In the genomic region with DNA sequence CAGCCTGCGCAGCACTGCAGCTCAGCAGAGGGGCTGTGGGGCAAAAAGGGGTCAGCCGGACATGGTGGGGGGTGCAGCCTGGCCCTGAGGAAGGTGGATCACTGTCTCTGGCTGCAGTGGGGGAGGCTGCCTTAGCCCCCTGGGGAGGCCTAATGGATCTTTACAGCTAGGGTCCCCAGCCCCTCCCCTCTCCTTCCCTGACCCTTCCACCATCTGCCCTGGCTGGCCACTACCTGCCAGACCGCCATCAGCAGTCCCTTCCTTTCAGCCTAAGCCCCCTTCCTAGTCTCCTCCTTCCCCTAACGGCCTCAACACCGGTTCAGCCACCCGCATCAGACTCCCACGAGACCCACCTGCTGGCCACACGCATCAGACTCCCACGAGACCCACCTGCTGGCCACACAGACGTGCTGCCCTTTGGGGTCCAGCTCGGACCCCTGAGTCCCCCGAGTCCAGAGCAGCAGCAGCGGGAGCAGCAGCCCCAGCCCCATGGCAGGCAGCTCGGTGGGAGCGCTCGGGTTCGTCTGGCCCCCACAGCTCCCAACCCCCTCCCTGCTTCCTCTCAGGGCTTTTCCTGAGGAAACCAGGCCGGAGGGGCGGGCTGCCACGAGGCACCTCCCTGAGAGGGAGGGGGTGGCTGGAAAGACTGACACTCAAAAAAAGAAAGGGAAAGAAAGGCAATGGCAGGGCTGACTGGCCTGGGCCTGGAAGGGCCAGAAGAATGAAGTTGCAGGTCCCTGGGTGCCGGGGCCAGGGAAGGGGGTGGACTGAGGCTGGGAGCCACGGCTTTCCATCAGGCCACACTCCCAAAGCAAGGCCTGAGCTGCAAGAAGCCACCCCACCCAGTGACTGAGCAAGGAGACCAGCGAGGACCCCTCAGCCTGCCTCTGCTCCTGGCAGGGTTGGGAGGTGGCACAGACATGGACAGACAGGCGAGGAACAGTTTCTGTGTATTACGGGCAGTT, we compare ENCODE assay signal across 1 cellular context.
TF ChIP-seq lines count a peak whose summit lies in the region.

A gene with protein sequence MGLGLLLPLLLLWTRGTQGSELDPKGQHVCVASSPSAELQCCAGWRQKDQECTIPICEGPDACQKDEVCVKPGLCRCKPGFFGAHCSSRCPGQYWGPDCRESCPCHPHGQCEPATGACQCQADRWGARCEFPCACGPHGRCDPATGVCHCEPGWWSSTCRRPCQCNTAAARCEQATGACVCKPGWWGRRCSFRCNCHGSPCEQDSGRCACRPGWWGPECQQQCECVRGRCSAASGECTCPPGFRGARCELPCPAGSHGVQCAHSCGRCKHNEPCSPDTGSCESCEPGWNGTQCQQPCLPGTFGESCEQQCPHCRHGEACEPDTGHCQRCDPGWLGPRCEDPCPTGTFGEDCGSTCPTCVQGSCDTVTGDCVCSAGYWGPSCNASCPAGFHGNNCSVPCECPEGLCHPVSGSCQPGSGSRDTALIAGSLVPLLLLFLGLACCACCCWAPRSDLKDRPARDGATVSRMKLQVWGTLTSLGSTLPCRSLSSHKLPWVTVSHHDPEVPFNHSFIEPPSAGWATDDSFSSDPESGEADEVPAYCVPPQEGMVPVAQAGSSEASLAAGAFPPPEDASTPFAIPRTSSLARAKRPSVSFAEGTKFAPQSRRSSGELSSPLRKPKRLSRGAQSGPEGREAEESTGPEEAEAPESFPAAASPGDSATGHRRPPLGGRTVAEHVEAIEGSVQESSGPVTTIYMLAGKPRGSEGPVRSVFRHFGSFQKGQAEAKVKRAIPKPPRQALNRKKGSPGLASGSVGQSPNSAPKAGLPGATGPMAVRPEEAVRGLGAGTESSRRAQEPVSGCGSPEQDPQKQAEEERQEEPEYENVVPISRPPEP (minus strand): TSS at position 526 of the 965 bp plus-strand sequence. CDS start 35 bp downstream, at position 491.

TF ChIP-seq in H1, 55 proteins besides CTCF, POLR2A, EP300 and RAD21:
- TF ChIP-seq CREB1 (IDR thresholded peaks at IDR 0.05) (no peak), RXRA (IDR thresholded peaks at IDR 0.05; ENCODE audit: insufficient read depth, low read depth, low read length) (no peak), JUN (IDR thresholded peaks at IDR 0.05; ENCODE audit: low read depth, low read length) (no peak), NANOG (IDR thresholded peaks at IDR 0.05; ENCODE audit: insufficient read depth, low read depth, low read length, poor library complexity, severe bottlenecking) (no peak), RNF2 (IDR thresholded peaks at IDR 0.05; ENCODE audit: borderline replicate concordance, low read depth, low read length, missing control alignments, poor library complexity, severe bottlenecking) (no peak), CBX8 (IDR thresholded peaks at IDR 0.05; ENCODE audit: borderline replicate concordance, low read depth, low read length) (no peak), RFX5 (IDR thresholded peaks at IDR 0.05; ENCODE audit: borderline replicate concordance, low read depth, low read length) (no peak), SAP30 (IDR thresholded peaks at IDR 0.05; ENCODE audit: insufficient read depth, insufficient replicate concordance, low read length) (no peak), SIRT6 (IDR thresholded peaks at IDR 0.05; ENCODE audit: low read length) (no peak), SP2 (IDR thresholded peaks at IDR 0.05; ENCODE audit: low read length) (no peak), EGR1 (IDR thresholded peaks at IDR 0.05; ENCODE audit: borderline replicate concordance, low read depth, low read length) (no peak), CHD1 (IDR thresholded peaks at IDR 0.05; ENCODE audit: low read depth, low read length) (no peak), HDAC6 (IDR thresholded peaks at IDR 0.05; ENCODE audit: low read depth, low read length) (no peak), CBX5 (IDR thresholded peaks at IDR 0.05; ENCODE audit: low read depth, low read length) (no peak), PHF8 (conservative IDR thresholded peaks at IDR 0.05; ENCODE audit: low read depth, low read length) (no peak), ASH2L (IDR thresholded peaks at IDR 0.05; ENCODE audit: low read length) (no peak)
- TF ChIP-seq, protein P1, sequence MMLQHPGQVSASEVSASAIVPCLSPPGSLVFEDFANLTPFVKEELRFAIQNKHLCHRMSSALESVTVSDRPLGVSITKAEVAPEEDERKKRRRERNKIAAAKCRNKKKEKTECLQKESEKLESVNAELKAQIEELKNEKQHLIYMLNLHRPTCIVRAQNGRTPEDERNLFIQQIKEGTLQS (IDR thresholded peaks at IDR 0.05; ENCODE audit: insufficient read depth, low read depth, low read length), result no peak
TF ChIP-seq in H1: peak in this region for 0.
